In the genomic region with DNA sequence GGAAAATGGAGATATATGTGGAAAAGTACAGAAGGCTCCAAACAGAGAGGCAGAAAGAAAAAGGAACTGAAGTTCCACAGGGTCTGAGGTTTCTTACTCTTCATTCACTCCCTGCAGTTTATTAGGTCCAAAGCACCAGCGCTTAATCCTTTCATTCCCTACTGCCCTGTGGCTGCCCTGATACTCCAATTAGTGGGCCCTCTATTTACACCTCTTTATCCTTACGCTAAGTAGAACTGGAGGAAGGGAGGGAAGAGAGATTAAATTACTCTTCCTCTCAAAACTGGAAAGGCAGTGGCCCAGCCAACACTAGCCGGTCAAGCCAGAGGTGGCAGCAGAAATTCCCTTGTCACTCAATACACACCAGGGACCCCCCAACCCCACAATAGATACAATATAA, we compare ENCODE assay signal across 14 cellular contexts.
"Had no signal": no experiment of that assay in that cellular context is flagged by ENCODE, and none has a peak within 500 bp of the region (broad histone marks: within the 10 kb centered on the region; RNA-seq: fewer than 3 reads in every experiment).

No MANE protein-coding gene starts in this region.

- DNase-seq: activated CD4-positive, alpha-beta memory T cell treated with anti-CD3 and anti-CD28 coated beads for 36 hours; activated gamma-delta T cell treated with Interleukin-2 at 50 U/mL for 16 hours; activated naive CD8-positive, alpha-beta T cell treated with anti-CD3 and anti-CD28 coated beads, Interleukin-2, amount 10 ng/mL, durations not matched to agents 7 days and 5 days; activated T-cell treated with anti-CD3 and anti-CD28 coated beads, Interleukin-2, amount 50 U/mL, for 72 hours; cortex of kidney; effector memory CD4-positive, alpha-beta T cell; foreskin fibroblast; mesendoderm; sigmoid colon; spleen; T-helper 9 cell had no signal

- H3K9me3 ChIP-seq: suprapubic skin had no signal

- H3K27ac Mint-ChIP-seq: activated CD4-positive, alpha-beta memory T cell treated with anti-CD3 and anti-CD28 coated beads for 36 hours; activated naive CD8-positive, alpha-beta T cell treated with anti-CD3 and anti-CD28 coated beads, Interleukin-2, amount 10 ng/mL, durations not matched to agents 7 days and 5 days; activated T-cell treated with anti-CD3 and anti-CD28 coated beads, Interleukin-2, amount 50 U/mL, for 72 hours; stimulated activated naive CD8-positive, alpha-beta T cell treated with anti-CD3 and anti-CD28 coated beads, Interleukin-15, Interleukin-2, amounts not matched to agents 100 ng/mL and 50 ng/mL, for 24 hours; type B pancreatic cell had no signal

- H3K27me3 ChIP-seq: sigmoid colon, spleen, suprapubic skin had no signal

- ATAC-seq: activated T-cell treated with anti-CD3 and anti-CD28 coated beads, Interleukin-2, amount 50 U/mL, for 72 hours had no signal

- H3K36me3 ChIP-seq: sigmoid colon had no signal

- H3K4me3 Mint-ChIP-seq: activated CD4-positive, alpha-beta memory T cell treated with anti-CD3 and anti-CD28 coated beads for 36 hours; activated naive CD8-positive, alpha-beta T cell treated with anti-CD3 and anti-CD28 coated beads, Interleukin-2, amount 10 ng/mL, durations not matched to agents 7 days and 5 days; activated T-cell treated with anti-CD3 and anti-CD28 coated beads, Interleukin-2, amount 50 U/mL, for 72 hours; stimulated activated naive CD8-positive, alpha-beta T cell treated with anti-CD3 and anti-CD28 coated beads, Interleukin-15, Interleukin-2, amounts not matched to agents 100 ng/mL and 50 ng/mL, for 24 hours; type B pancreatic cell had no signal

- H3K4me3 ChIP-seq: sigmoid colon, spleen, suprapubic skin had no signal

- H3K27ac ChIP-seq: sigmoid colon, spleen, suprapubic skin had no signal

- H3K27me3 Mint-ChIP-seq: activated CD4-positive, alpha-beta memory T cell treated with anti-CD3 and anti-CD28 coated beads for 36 hours; activated naive CD8-positive, alpha-beta T cell treated with anti-CD3 and anti-CD28 coated beads, Interleukin-2, amount 10 ng/mL, durations not matched to agents 7 days and 5 days; stimulated activated naive CD8-positive, alpha-beta T cell treated with anti-CD3 and anti-CD28 coated beads, Interleukin-15, Interleukin-2, amounts not matched to agents 100 ng/mL and 50 ng/mL, for 24 hours; type B pancreatic cell had no signal
